ENCODE assay signal across 23 cellular contexts in genomic region chr6:76439811-76440210, GRCh38.
"Had no signal": no experiment of that assay in that cellular context is flagged by ENCODE, and none has a peak within 500 bp of the region (broad histone marks: within the 10 kb centered on the region; RNA-seq: fewer than 3 reads in every experiment).

No MANE protein-coding gene starts in this region.

- ATAC-seq: HepG2 had no signal

- H3K27me3 ChIP-seq: MG63, SJSA1 had no signal

- DNase-seq: IMR-90, Karpas-422, KG1, MG63, NCI-H1092, NCI-H1105 treated with DMSO at 0.1 percent for 48 hours, NCI-H1417 treated with DMSO at 0.1 percent for 48 hours, NCI-H146, NCI-H1694 treated with DMSO at 0.1 percent for 48 hours, NCI-H1930, NCI-H2081, NCI-H2107, NCI-H2227 treated with DMSO at 0.1 percent for 48 hours, NCI-H524, NCI-H69, NCI-H774, Right ventricle myocardium superior, RPMI8226, SIG-M5 had no signal

- H3K4me1 ChIP-seq: SJSA1 had no signal

- H3K27ac ChIP-seq: HL-60, SJSA1, SK-N-MC had no signal

- H3K4me3 ChIP-seq: MG63, SJSA1, SK-N-MC had no signal

- H3K36me3 ChIP-seq: MG63, SJSA1 had no signal

- H3K9me3 ChIP-seq: MG63, SJSA1 had no signal
